Comparison of ENCODE assay signal across 8 cellular contexts in the genomic region with DNA sequence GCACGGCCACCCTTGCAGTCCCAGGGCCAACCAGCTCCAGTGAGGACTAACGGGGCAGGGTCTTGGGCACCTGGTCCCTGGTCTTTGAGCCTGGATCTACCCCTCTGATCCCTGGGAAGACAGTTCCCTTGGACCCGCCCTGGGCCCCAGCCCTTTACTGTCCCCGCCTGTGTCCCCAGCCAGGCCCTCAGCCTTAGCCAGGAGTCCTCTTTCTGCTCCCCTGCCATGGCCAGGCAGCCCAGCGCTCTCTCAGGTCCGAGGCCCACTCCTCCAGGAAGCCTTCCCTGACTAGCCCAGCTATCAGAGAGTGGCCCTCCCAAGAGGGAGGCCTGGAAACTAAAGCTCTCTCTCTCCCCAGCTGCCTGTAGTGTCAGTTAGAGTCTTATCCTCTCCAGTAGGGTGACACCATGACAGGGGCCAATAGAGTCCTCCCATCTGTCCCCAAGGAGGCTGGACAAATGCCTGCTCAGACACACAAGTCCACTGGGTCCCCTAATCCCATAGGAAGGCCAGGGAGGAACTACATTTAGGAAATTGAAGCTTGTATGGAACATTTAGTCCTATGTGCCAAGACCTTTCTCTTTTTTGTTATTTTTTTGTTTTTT.
A peak's percentile ranks its signal among the peaks of the same experiment; 100 is the strongest.
DNase-seq lines count a peak whose midpoint lies in the region; ATAC-seq and TF ChIP-seq lines count a peak whose summit lies in the region.
"Not testable (repeated sequence)": the region's sequence is repeated elsewhere in the genome, so short reads cannot be mapped to it uniquely, and the experiment has no call there.

No MANE protein-coding gene starts in this region.

- H3K27me3 ChIP-seq in heart left ventricle = not testable (repeated sequence)

- DNase-seq in heart left ventricle = not testable (repeated sequence)

- H3K27ac ChIP-seq in heart left ventricle = not testable (repeated sequence)

- H3K4me3 Mint-ChIP-seq in stimulated activated memory B cell treated with anti-CD40 and anti-IgM and Interleukin-4, amounts not matched to agents 10 μg/mL and 1 μg/mL and 100 μg/mL, for 72 hours = not testable (repeated sequence)

- H3K4me1 Mint-ChIP-seq in stimulated activated memory B cell treated with anti-CD40 and anti-IgM and Interleukin-4, amounts not matched to agents 10 μg/mL and 1 μg/mL and 100 μg/mL, for 72 hours = not testable (repeated sequence)

- not testable (repeated sequence) for H3K27ac Mint-ChIP-seq in stimulated activated memory B cell treated with anti-CD40 and anti-IgM and Interleukin-4, amounts not matched to agents 10 μg/mL and 1 μg/mL and 100 μg/mL, for 72 hours

- H3K4me1 ChIP-seq in heart left ventricle = not testable (repeated sequence)

- not testable (repeated sequence) for H3K4me3 ChIP-seq in heart left ventricle

- H3K36me3 Mint-ChIP-seq in stimulated activated memory B cell treated with anti-CD40 and anti-IgM and Interleukin-4, amounts not matched to agents 10 μg/mL and 1 μg/mL and 100 μg/mL, for 72 hours = not testable (repeated sequence)

- not testable (repeated sequence) for TF ChIP-seq POLR2A in heart left ventricle (IDR thresholded peaks at IDR 0.05)

- peak; percentile 38 for ATAC-seq in GM18867 (IDR thresholded peaks at IDR 0.05; ENCODE audit: unreplicated experiment)
- ATAC-seq in GM19452 (IDR thresholded peaks at IDR 0.05; ENCODE audit: unreplicated experiment) = peak; percentile 42
- ATAC-seq in GM21717 (IDR thresholded peaks at IDR 0.05; ENCODE audit: unreplicated experiment) = peak; percentile 41
- peak; percentile 32 for ATAC-seq in HG02852 (IDR thresholded peaks at IDR 0.05; ENCODE audit: unreplicated experiment)
- ATAC-seq in HG03103 (IDR thresholded peaks at IDR 0.05; ENCODE audit: low read depth, unreplicated experiment) = peak; percentile 30
- ATAC-seq in HG03521 (IDR thresholded peaks at IDR 0.05; ENCODE audit: unreplicated experiment) = peak; percentile 35
- ATAC-seq in heart left ventricle = peak; percentile 10 to 41 (median 29)
- peak; percentile 63 for ATAC-seq in stimulated activated memory B cell treated with anti-CD40 and anti-IgM and Interleukin-4, amounts not matched to agents 10 μg/mL and 1 μg/mL and 100 μg/mL, for 72 hours

- not testable (repeated sequence) for H3K9me3 ChIP-seq in heart left ventricle

- H3K36me3 ChIP-seq in heart left ventricle = not testable (repeated sequence)

- not testable (repeated sequence) for H3K27me3 Mint-ChIP-seq in stimulated activated memory B cell treated with anti-CD40 and anti-IgM and Interleukin-4, amounts not matched to agents 10 μg/mL and 1 μg/mL and 100 μg/mL, for 72 hours

- intact Hi-C loops in heart left ventricle (cut with DNase I) = not testable (repeated sequence)

- TF ChIP-seq CTCF in heart left ventricle (IDR thresholded peaks at IDR 0.05) = not testable (repeated sequence)

- WGBS in heart left ventricle, 4 donors = no CpG with 5 or more reads among the region's 6 CpGs

- not testable (repeated sequence) for H3K9me3 Mint-ChIP-seq in stimulated activated memory B cell treated with anti-CD40 and anti-IgM and Interleukin-4, amounts not matched to agents 10 μg/mL and 1 μg/mL and 100 μg/mL, for 72 hours
